Comparison of ENCODE assay signal across 19 cellular contexts in the genomic region with DNA sequence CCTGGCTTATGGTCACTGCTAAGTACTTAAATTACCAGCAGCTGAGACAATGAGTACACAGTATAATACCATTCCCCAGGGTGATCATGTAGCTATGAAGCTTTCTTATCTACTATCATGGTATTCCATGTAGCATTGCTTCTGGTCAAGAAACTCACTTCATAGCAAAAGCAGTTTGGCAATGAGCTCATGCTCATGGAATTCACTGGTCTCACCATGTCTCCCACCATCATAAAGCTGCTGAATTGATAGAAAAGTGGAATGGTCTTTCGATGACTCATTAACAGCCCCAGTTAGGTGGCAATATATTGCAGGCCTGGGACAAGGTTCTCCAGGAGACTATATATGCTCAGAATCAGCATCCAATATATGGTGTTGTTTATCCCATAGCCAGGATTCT.
DNase-seq lines count a peak whose midpoint lies in the region; TF ChIP-seq lines count a peak whose summit lies in the region.
"Had no signal": no experiment of that assay in that cellular context is flagged by ENCODE, and none has a peak within 500 bp of the region (broad histone marks: within the 10 kb centered on the region; RNA-seq: fewer than 3 reads in every experiment).

No MANE protein-coding gene starts in this region.

- no peak overlapping the region for H3K23ac ChIP-seq in mesendoderm (ENCODE audit: low read length)

- H3K36me3 ChIP-seq in mesendoderm (ENCODE audit: control insufficient read depth, insufficient read depth, low read length): no peaks in the 10 kb centered on the region
- H3K36me3 ChIP-seq: esophagus squamous epithelium, neural progenitor cell had no signal

- TF ChIP-seq CTCF in cardiac fibroblast (IDR thresholded peaks at IDR 0.05; ENCODE audit: low read depth, low read length): no peak

- no peak overlapping the region for H3K4me2 ChIP-seq in mesendoderm (ENCODE audit: low read length)
- H3K4me2 ChIP-seq: neural progenitor cell had no signal

- no peaks in the 10 kb centered on the region for H3K4me1 ChIP-seq in mesendoderm (ENCODE audit: control insufficient read depth, low read depth, low read length)
- H3K4me1 ChIP-seq: esophagus squamous epithelium, neural progenitor cell had no signal

- H3K79me1 ChIP-seq in mesendoderm (ENCODE audit: low read length): no peaks in the 10 kb centered on the region

- no peak overlapping the region for H4K5ac ChIP-seq in mesendoderm (ENCODE audit: low read length)

- H2BK15ac ChIP-seq in mesendoderm (replicated peaks; ENCODE audit: low read depth): no peak overlapping the region

- no peak overlapping the region for H2BK120ac ChIP-seq in mesendoderm (ENCODE audit: low read depth, low read length)

- no peak overlapping the region for H2AK5ac ChIP-seq in mesendoderm (ENCODE audit: low read length)

- H3K4ac ChIP-seq in mesendoderm (ENCODE audit: low read depth, low read length): no peak overlapping the region

- H3K4me3 ChIP-seq in cardiac fibroblast (replicated peaks in 1 of 2; ENCODE audit: low read depth in 2 of 2, low read length in 2 of 2) (no peak overlapping the region), mesendoderm (ENCODE audit: low read length) (no peak overlapping the region)
- H3K4me3 ChIP-seq: esophagus squamous epithelium, neural progenitor cell had no signal

- no peaks in the 10 kb centered on the region for H3K79me2 ChIP-seq in mesendoderm (ENCODE audit: control insufficient read depth, insufficient read depth, low read length)

- peak; percentile 71 for DNase-seq in EH (ENCODE audit: low read depth)
- peak; percentile 38 for DNase-seq in NCI-H226
- peak; percentile 1 to 24 for DNase-seq in cardiac fibroblast (ENCODE audit: low read depth in 2 of 2)
- DNase-seq in mesendoderm: peak; percentile 83
- no peak for DNase-seq in activated CD4-positive, alpha-beta T cell treated with anti-CD3 and anti-CD28 coated beads, Interleukin-2, amount 50 U/mL, for 4 hours
- no peak for DNase-seq in NCI-H1417 treated with DMSO at 0.1 percent for 48 hours (lab: John Stamatoyannopoulos, UW)
- no peak for DNase-seq in DMS114 treated with DMSO at 0.1 percent for 48 hours (lab: John Stamatoyannopoulos, UW; ENCODE audit: unreplicated experiment)
- no peak for DNase-seq in cerebellum (ENCODE audit: low spot score)
- DNase-seq: activated CD4-positive, alpha-beta memory T cell treated with anti-CD3 and anti-CD28 coated beads, Interleukin-2, amount 10 ng/mL, durations not matched to agents 7 days and 5 days; activated CD4-positive, CD25-positive, alpha-beta regulatory T cell; cortex of kidney; esophagus squamous epithelium; H7; NCI-H446; NCI-H82; stimulated activated CD8-positive, alpha-beta memory T cell treated with anti-CD3 and anti-CD28 coated beads, Interleukin-4, amount 100 ng/mL, for 48 hours; SW 1271 had no signal

- no peaks in the 10 kb centered on the region for H3K27me3 ChIP-seq in mesendoderm (ENCODE audit: insufficient read depth, low read length, poor library complexity)
- H3K27me3 ChIP-seq: esophagus squamous epithelium, neural progenitor cell had no signal

- H3K18ac ChIP-seq in mesendoderm (ENCODE audit: low read length): no peak overlapping the region

- no peak overlapping the region for H3K56ac ChIP-seq in mesendoderm (ENCODE audit: low read length)

- WGBS in mesendoderm (ENCODE audit: extremely low coverage, insufficient coverage, low lambda C conversion rate): no CpG with 5 or more reads among the region's 1 CpG

- H2BK5ac ChIP-seq in mesendoderm (ENCODE audit: low read length): no peak overlapping the region

- H3K27ac ChIP-seq in mesendoderm (ENCODE audit: low read depth, low read length): no peak overlapping the region
- H3K27ac ChIP-seq: esophagus squamous epithelium, HL-60, neural progenitor cell had no signal

- no peak overlapping the region for H4K8ac ChIP-seq in mesendoderm (ENCODE audit: low read depth, low read length)

- no peak overlapping the region for H3K9ac ChIP-seq in mesendoderm (ENCODE audit: low read length)
- H3K9ac ChIP-seq: neural progenitor cell had no signal

Comparison
In these comparisons a context has a peak if more than half of its experiments do, and no peak if none do; other contexts are left out.
1. DNase-seq: peak in EH (single experiment), NCI-H226 (single experiment), cardiac fibroblast (2 of 2) and mesendoderm (single experiment); none in activated CD4-positive, alpha-beta T cell treated with anti-CD3 and anti-CD28 coated beads, Interleukin-2, amount 50 U/mL, for 4 hours (0 of 2), NCI-H1417 treated with DMSO at 0.1 percent for 48 hours (single experiment), DMS114 treated with DMSO at 0.1 percent for 48 hours (single experiment) and cerebellum (single experiment).